Comparison of ENCODE assay signal across 8 cellular contexts in genomic region chr13:27374650-27375049, GRCh38. TPM values are rescaled to one million over a fixed set of nuclear protein-coding genes. Genes with fewer than 3 reads are reported as not detected.
A peak's percentile ranks its signal among the peaks of the same experiment; 100 is the strongest.
DNase-seq lines count a peak whose midpoint lies in the region; TF ChIP-seq lines count a peak whose summit lies in the region.

No MANE protein-coding gene starts in this region.

- H3K27me3 Mint-ChIP-seq in neural crest cell (ENCODE audit: low read depth) = peaks cover 55% of the 10 kb centered on the region

- no peaks in the 10 kb centered on the region for H3K36me3 ChIP-seq in KMS-11 (ENCODE audit: insufficient read depth)
- no peaks in the 10 kb centered on the region for H3K36me3 ChIP-seq in PC-9 (ENCODE audit: low read depth)

- H3K4me2 ChIP-seq in KMS-11 (no peak overlapping the region), PC-9 (no peak overlapping the region)

- no peaks in the 10 kb centered on the region for H3K27me3 ChIP-seq in KMS-11 (ENCODE audit: insufficient read depth, low read depth)
- peaks cover 44% of the 10 kb centered on the region for H3K27me3 ChIP-seq in PC-9 (ENCODE audit: insufficient read depth, low read depth)

- CTCF ChIA-PET in PC-9 (lab: Charles Lee) = interaction anchor here (1.3 kb wide), 1 partner anchor 452 kb away, joined by 6 read pairs; no protein-coding TSS in a partner anchor

- no peak overlapping the region for H3K9ac ChIP-seq in KMS-11

- POLR2A ChIA-PET in PC-9 (lab: Charles Lee; ENCODE audit: unreplicated experiment) = no interaction called here

- no peak overlapping the region for H2AFZ ChIP-seq in KMS-11 (ENCODE audit: low read depth)
- no peak overlapping the region for H2AFZ ChIP-seq in PC-9

- DNase-seq in ACHN (peak; percentile 82), GM13977 (ENCODE audit: low spot score) (peak; percentile 77), PC-9 (peak; percentile 34 to 58), activated T-helper 1 cell treated with Interleukin-2 at 50 U/mL for 16 hours (ENCODE audit: low read depth) (peak; percentile 13), fibroblast of mammary gland (ENCODE audit: low read depth) (peak; percentile 90), neural crest cell (ENCODE audit: low read depth, low spot score) (peak; percentile 62), ureter (ENCODE audit: low spot score) (peak; percentile 74)

- no peaks in the 10 kb centered on the region for H3K9me3 ChIP-seq in PC-9 (ENCODE audit: insufficient read depth, low read depth)

- H3K4me1 ChIP-seq in KMS-11 (ENCODE audit: low read depth, poor library complexity, severe bottlenecking) (peaks cover 9% of the 10 kb centered on the region), PC-9 (replicated peaks; ENCODE audit: insufficient read depth) (no peaks in the 10 kb centered on the region)

- H3K9me3 Mint-ChIP-seq in neural crest cell = peaks cover 10% of the 10 kb centered on the region

- no TSS peak for BruUV-seq in PC-9 (replicated peaks; lab: Mats Ljungman, UMichigan)

- H3K79me2 ChIP-seq in KMS-11 (ENCODE audit: insufficient read depth, low read depth) (no peaks in the 10 kb centered on the region), PC-9 (ENCODE audit: low read depth) (no peaks in the 10 kb centered on the region)

- H3K27ac Mint-ChIP-seq in neural crest cell (ENCODE audit: unreplicated experiment) = no peak overlapping the region

- H3K36me3 Mint-ChIP-seq in neural crest cell (ENCODE audit: low read depth) = no peaks in the 10 kb centered on the region

- H4K20me1 ChIP-seq in KMS-11 (ENCODE audit: insufficient read depth) (no peaks in the 10 kb centered on the region), PC-9 (ENCODE audit: insufficient read depth) (no peaks in the 10 kb centered on the region)

- in situ Hi-C loops in ACHN (cut with HindIII; ENCODE audit: low pct_ligation_motif_present, low pct_unique_long_range_greater_than_20kb, low sequenced_read_pairs) (no loop called here), GM13977 (cut with MboI; ENCODE audit: low pct_unique_long_range_greater_than_20kb, low sequenced_read_pairs, unreplicated experiment) (loop anchor here (10.0 to 25.0 kb wide), 2 partner anchors 463 to 610 kb away; partner anchors contain the start of gene URAD)

- H3K4me3 Mint-ChIP-seq in neural crest cell = no peak overlapping the region

- H3K27ac ChIP-seq in KMS-11 (no peak overlapping the region), PC-9 (no peak overlapping the region)

- H3F3A ChIP-seq in PC-9 (ENCODE audit: insufficient read depth, low read depth) = no peaks in the 10 kb centered on the region

- peaks cover 5% of the 10 kb centered on the region for H3K4me1 Mint-ChIP-seq in neural crest cell

- H3K4me3 ChIP-seq in KMS-11 (IDR thresholded peaks at IDR 0.05; ENCODE audit: insufficient read depth, low read depth, low read length) (no peak overlapping the region), PC-9 (no peak overlapping the region), fibroblast of mammary gland (ENCODE audit: control insufficient read depth, low read depth, low read length) (no peak overlapping the region)

- TF ChIP-seq CTCF in GM13977 (IDR thresholded peaks at IDR 0.05; ENCODE audit: extremely low read depth, insufficient read depth, missing control alignments) (peak; percentile 77), KMS-11 (conservative IDR thresholded peaks at IDR 0.05; ENCODE audit: low read depth, low read length) (peak; percentile 64), PC-9 (conservative IDR thresholded peaks at IDR 0.05) (peak; percentile 73), fibroblast of mammary gland (conservative IDR thresholded peaks at IDR 0.05; ENCODE audit: control insufficient read depth, insufficient read depth, low read depth, low read length) (peak; percentile 90), neural crest cell (conservative IDR thresholded peaks at IDR 0.05) (peak; percentile 80)

- intact Hi-C loops in PC-9 (cut with micrococcal nuclease; ENCODE audit: unreplicated experiment) = loop anchor here (1.0 to 2.0 kb wide), 2 partner anchors 158 to 452 kb away; no protein-coding TSS in a partner anchor

- no peaks in the 10 kb centered on the region for H3K9me2 ChIP-seq in PC-9 (ENCODE audit: insufficient read depth)

RNA-seq across cellular contexts. Expression of gene GTF3A, which starts 49.8 kb away (rescaled TPM):
- total RNA-seq in PC-9 (2021) = 105 and 130 TPM in 2 replicates
- total RNA-seq in neural crest cell = 113 and 116 TPM in 2 replicates
- total RNA-seq in ureter = 76.2 TPM

Comparison
In these comparisons a context has a peak if more than half of its experiments do, and no peak if none do; other contexts are left out.
1. DNase-seq: peak in every context shown above with its lines; median percentile 90 in fibroblast of mammary gland; 82 in ACHN; 77 in GM13977; 74 in ureter; 62 in neural crest cell; 46 in PC-9; 13 in activated T-helper 1 cell treated with Interleukin-2 at 50 U/mL for 16 hours.